In genomic region chr1:237901284-237901870, GRCh38 we compare ENCODE assay signal across 8 cellular contexts. TPM values are rescaled to one million over a fixed set of nuclear protein-coding genes. Genes with fewer than 3 reads are reported as not detected.
DNase-seq lines count a peak whose midpoint lies in the region; ATAC-seq and TF ChIP-seq lines count a peak whose summit lies in the region.

No MANE protein-coding gene starts in this region.

- H3K36me3 ChIP-seq in esophagus squamous epithelium = no peaks in the 10 kb centered on the region
- H3K36me3 ChIP-seq in transverse colon = no peaks in the 10 kb centered on the region

- peak in 5 of 6 experiments; percentile 18 to 57 (median 31) for TF ChIP-seq CTCF in esophagus squamous epithelium (IDR thresholded peaks at IDR 0.05)
- TF ChIP-seq CTCF in transverse colon (IDR thresholded peaks at IDR 0.05) = peak in 3 of 5 experiments; percentile 23 to 30 (median 24)

- H3K4me1 ChIP-seq in esophagus squamous epithelium (no peaks in the 10 kb centered on the region), transverse colon (no peaks in the 10 kb centered on the region)

- peak; percentile 71 for ATAC-seq in GM21390 (IDR thresholded peaks at IDR 0.05; ENCODE audit: unreplicated experiment)
- no peak for ATAC-seq in GM21515 (IDR thresholded peaks at IDR 0.05; ENCODE audit: unreplicated experiment)

- WGBS in esophagus squamous epithelium, 2 donors = 61 to 69% methylated on average over 4 of the region's 4 CpGs
- 78 to 92% methylated on average over 4 of the region's 4 CpGs for WGBS in transverse colon (ENCODE audit: low coverage in 1 of 2), 2 donors

- in situ Hi-C loops in ACHN (cut with HindIII; ENCODE audit: low pct_ligation_motif_present, low pct_unique_long_range_greater_than_20kb, low sequenced_read_pairs) = no loop called here
- in situ Hi-C loops in transverse colon (cut with MboI; ENCODE audit: low pct_ligation_motif_present in 1 of 4, low pct_unique_long_range_greater_than_20kb in 1 of 4, low sequenced_read_pairs in 3 of 4) = no loop called here

- TF ChIP-seq POLR2A in esophagus squamous epithelium (IDR thresholded peaks at IDR 0.05) (no peak), transverse colon (IDR thresholded peaks at IDR 0.05) (no peak)

- peak; percentile 71 for DNase-seq in ACHN
- peak; percentile 35 for DNase-seq in NCI-H460 (ENCODE audit: extremely low read depth, low read depth)
- DNase-seq in esophagus squamous epithelium (lab: John Stamatoyannopoulos, UW) = no peak
- DNase-seq in transverse colon = no peak
- DNase-seq in GOT3 (lab: John Stamatoyannopoulos, UW) = no peak
- DNase-seq in effector CD8-positive, alpha-beta T cell (lab: John Stamatoyannopoulos, UW) = no peak

- H3K27ac ChIP-seq in esophagus squamous epithelium (no peak overlapping the region), transverse colon (no peak overlapping the region)

- intact Hi-C loops in esophagus squamous epithelium (cut with DNase I) (no loop called here), transverse colon (cut with DNase I; ENCODE audit: low total_unique reads) (no loop called here)

- H3K4me3 ChIP-seq in esophagus squamous epithelium (no peak overlapping the region), transverse colon (no peak overlapping the region)

- H3K27me3 ChIP-seq in esophagus squamous epithelium (no peaks in the 10 kb centered on the region), transverse colon (no peaks in the 10 kb centered on the region)

- H3K9me3 ChIP-seq in esophagus squamous epithelium (no peaks in the 10 kb centered on the region), transverse colon (no peaks in the 10 kb centered on the region)

- no peak for TF ChIP-seq EP300 in transverse colon (IDR thresholded peaks at IDR 0.05; ENCODE audit: low read depth)

RNA-seq across cellular contexts. Expression of gene ZP4, which starts 10.7 kb away (rescaled TPM):
- total RNA-seq in NCI-H460 (2014; rRNA removed; shearing (Covaris generic)) = not detected in 2 replicates
- not detected in 2 replicates for polyA plus RNA-seq in NCI-H460 (2014; cell fraction: nucleus; rRNA removed)
- total RNA-seq in esophagus squamous epithelium (not detected), transverse colon (not detected)

Comparison
In these comparisons a context has a peak if more than half of its experiments do, and no peak if none do; other contexts are left out.
1. DNase-seq: peak in ACHN (single experiment) and NCI-H460 (single experiment); none in esophagus squamous epithelium (single experiment), transverse colon (single experiment), GOT3 (single experiment) and effector CD8-positive, alpha-beta T cell (single experiment).